ENCODE assay signal across 20 cellular contexts in genomic region chr6:35427435-35427834, GRCh38. TPM values are rescaled to one million over a fixed set of nuclear protein-coding genes. Genes with fewer than 3 reads are reported as not detected.
DNase-seq lines count a peak whose midpoint lies in the region; ATAC-seq, FAIRE-seq and TF ChIP-seq lines count a peak whose summit lies in the region.
"Had no signal": no experiment of that assay in that cellular context is flagged by ENCODE, and none has a peak within 500 bp of the region (broad histone marks: within the 10 kb centered on the region; RNA-seq: fewer than 3 reads in every experiment).

No MANE protein-coding gene starts in this region.

- TF ChIP-seq CTCF in K562 (IDR thresholded peaks at IDR 0.05 in 2 of 3, conservative IDR thresholded peaks at IDR 0.05 in 1 of 3; ENCODE audit: insufficient read depth in 2 of 3, low read depth in 1 of 3, low read length in 3 of 3) (no peak), hepatocyte (IDR thresholded peaks at IDR 0.05; ENCODE audit: poor library complexity) (no peak)

- TF ChIP-seq EP300 in K562 (IDR thresholded peaks at IDR 0.05; ENCODE audit: low read length) = no peak

- H3K27me3 Mint-ChIP-seq in activated naive CD4-positive, alpha-beta T cell treated with anti-CD3 and anti-CD28 coated beads, Interleukin-2, amount 10 ng/mL, durations not matched to agents 7 days and 5 days = no peaks in the 10 kb centered on the region
- H3K27me3 Mint-ChIP-seq in activated naive CD4-positive, alpha-beta T cell treated with anti-CD3 and anti-CD28 coated beads for 36 hours (ENCODE audit: low read depth) = no peaks in the 10 kb centered on the region

- WGBS in K562 (ENCODE audit: insufficient coverage, low coverage, missing lambda C conversion rate) = 67% methylated on average over 5 of the region's 5 CpGs
- 90% methylated on average over 5 of the region's 5 CpGs for WGBS in hepatocyte (ENCODE audit: low lambda C conversion rate, missing lambda C conversion rate)

- POLR2A ChIA-PET in K562 (lab: Yijun Ruan, JAX) = interaction anchor here (0.5 to 1.3 kb wide), 6 partner anchors 8 to 85 kb away, joined by 3 to 6 read pairs (median 3); partner anchors contain the start of genes FANCE and PPARD

- ATAC-seq in K562 (peak; percentile 26; the same call in 2 of the 3 replicates), HG03354 (IDR thresholded peaks at IDR 0.05; ENCODE audit: poor library complexity, severe bottlenecking, unreplicated experiment) (no peak)
- ATAC-seq: HCT116 had no signal

- no peaks in the 10 kb centered on the region for H3K9me1 ChIP-seq in K562 (ENCODE audit: control insufficient read depth, insufficient read depth, low read length)

- H3K4me1 Mint-ChIP-seq in activated naive CD4-positive, alpha-beta T cell treated with anti-CD3 and anti-CD28 coated beads, Interleukin-2, amount 10 ng/mL, durations not matched to agents 7 days and 5 days = peaks cover 9% of the 10 kb centered on the region
- no peaks in the 10 kb centered on the region for H3K4me1 Mint-ChIP-seq in activated naive CD4-positive, alpha-beta T cell treated with anti-CD3 and anti-CD28 coated beads for 36 hours (ENCODE audit: low read depth)

- H3K36me3 Mint-ChIP-seq in activated naive CD4-positive, alpha-beta T cell treated with anti-CD3 and anti-CD28 coated beads, Interleukin-2, amount 10 ng/mL, durations not matched to agents 7 days and 5 days = peaks cover 40% of the 10 kb centered on the region
- H3K36me3 Mint-ChIP-seq in activated naive CD4-positive, alpha-beta T cell treated with anti-CD3 and anti-CD28 coated beads for 36 hours (ENCODE audit: low read depth) = peaks cover 28% of the 10 kb centered on the region

- H3K4me3 Mint-ChIP-seq in activated naive CD4-positive, alpha-beta T cell treated with anti-CD3 and anti-CD28 coated beads, Interleukin-2, amount 10 ng/mL, durations not matched to agents 7 days and 5 days = no peak overlapping the region
- no peak overlapping the region for H3K4me3 Mint-ChIP-seq in activated naive CD4-positive, alpha-beta T cell treated with anti-CD3 and anti-CD28 coated beads for 36 hours
- H3K4me3 Mint-ChIP-seq: CD14-positive monocyte had no signal

- H4K20me1 ChIP-seq in K562 (replicated peaks; ENCODE audit: control insufficient read depth, insufficient read depth, low read length) (no peaks in the 10 kb centered on the region), hepatocyte (ENCODE audit: insufficient read depth, poor library complexity, severe bottlenecking) (no peaks in the 10 kb centered on the region)

- TF ChIP-seq POLR2A in K562 (conservative IDR thresholded peaks at IDR 0.05) = no peak

- H3K9me2 ChIP-seq in hepatocyte (replicated peaks; ENCODE audit: insufficient read depth) = no peaks in the 10 kb centered on the region

- TF ChIP-seq RAD21 in K562 (CRISPR knock-in tag; conservative IDR thresholded peaks at IDR 0.05 in 1 of 2, IDR thresholded peaks at IDR 0.05 in 1 of 2) = no peak

- FAIRE-seq in K562 (lab: Jason Lieb, UNC) (no peak), HTR-8/SVneo (lab: Jason Lieb, UNC) (no peak)
- FAIRE-seq: GM18507 had no signal

- peaks cover 5% of the 10 kb centered on the region; the same call in 1 of the 3 replicates for H3K36me3 ChIP-seq in K562 (ENCODE audit: control insufficient read depth, insufficient read depth, low read length)
- H3K36me3 ChIP-seq in hepatocyte (replicated peaks; ENCODE audit: insufficient read depth, low read depth) = no peaks in the 10 kb centered on the region

- H3K27ac Mint-ChIP-seq in activated naive CD4-positive, alpha-beta T cell treated with anti-CD3 and anti-CD28 coated beads, Interleukin-2, amount 10 ng/mL, durations not matched to agents 7 days and 5 days = peak overlapping the region; percentile 58
- no peak overlapping the region for H3K27ac Mint-ChIP-seq in activated naive CD4-positive, alpha-beta T cell treated with anti-CD3 and anti-CD28 coated beads for 36 hours

- H3K79me2 ChIP-seq in K562 (ENCODE audit: control insufficient read depth, insufficient read depth, low read length) = no peaks in the 10 kb centered on the region
- no peaks in the 10 kb centered on the region for H3K79me2 ChIP-seq in hepatocyte

- H3K9me3 Mint-ChIP-seq in activated naive CD4-positive, alpha-beta T cell treated with anti-CD3 and anti-CD28 coated beads, Interleukin-2, amount 10 ng/mL, durations not matched to agents 7 days and 5 days = peaks cover 19% of the 10 kb centered on the region
- H3K9me3 Mint-ChIP-seq in activated naive CD4-positive, alpha-beta T cell treated with anti-CD3 and anti-CD28 coated beads for 36 hours = peaks cover 16% of the 10 kb centered on the region

- no peak for DNase-seq in activated naive CD4-positive, alpha-beta T cell treated with anti-CD3 and anti-CD28 coated beads, Interleukin-2, amount 10 ng/mL, durations not matched to agents 7 days and 5 days
- DNase-seq in activated naive CD4-positive, alpha-beta T cell treated with anti-CD3 and anti-CD28 coated beads for 36 hours = no peak
- DNase-seq in K562 (ENCODE audit: extremely low read depth in 1 of 4, low spot score in 3 of 4) (no peak), hepatocyte (ENCODE audit: low spot score) (no peak), DMS114 treated with DMSO at 0.1 percent for 48 hours (lab: John Stamatoyannopoulos, UW; ENCODE audit: unreplicated experiment) (no peak), HTR-8/SVneo (ENCODE audit: insufficient read length, low spot score) (no peak)
- DNase-seq in activated CD8-positive, alpha-beta memory T cell treated with anti-CD3 and anti-CD28 coated beads, Interleukin-2, amount 50 U/mL, for 4 hours = no peak
- DNase-seq: 8988T, COR-L47, NCI-H1105, NCI-H1930, NCI-H510A, NCI-H82, Peyer's patch, SHP77 treated with DMSO at 0.1 percent for 48 hours had no signal

- H3K27ac ChIP-seq in K562 (ENCODE audit: extremely low read depth, low read depth, low read length) = no peak overlapping the region
- peak overlapping the region; percentile 52 for H3K27ac ChIP-seq in hepatocyte
- H3K27ac ChIP-seq: Peyer's patch had no signal

- H3K27me3 ChIP-seq in K562 (ENCODE audit: control insufficient read depth in 2 of 2, insufficient read depth in 2 of 2, low read length in 2 of 2) = peaks cover 0 to 3% of the 10 kb centered on the region in 2 experiments; a peak in 1 of 5 replicates
- no peaks in the 10 kb centered on the region for H3K27me3 ChIP-seq in hepatocyte
- H3K27me3 ChIP-seq: MG63, Peyer's patch had no signal

- H3K9me3 ChIP-seq in K562 (replicated peaks; ENCODE audit: control insufficient read depth, insufficient read depth, low read depth, low read length) (peaks cover 16% of the 10 kb centered on the region; the same call in 1 of the 2 replicates), hepatocyte (ENCODE audit: low read depth) (no peaks in the 10 kb centered on the region)

- H3K4me1 ChIP-seq in K562 (replicated peaks in 1 of 2; ENCODE audit: control insufficient read depth in 2 of 2, insufficient read depth in 2 of 2, low read length in 2 of 2) (peaks cover 0 to 11% of the 10 kb centered on the region in 2 experiments; a peak in 2 of 5 replicates), hepatocyte (ENCODE audit: insufficient read depth) (peaks cover 33% of the 10 kb centered on the region)

- H3K9ac ChIP-seq in K562 (ENCODE audit: insufficient read depth in 1 of 2, low read depth in 2 of 2, low read length in 2 of 2) = no peak overlapping the region

- H2AFZ ChIP-seq in K562 (ENCODE audit: low read depth, low read length) (no peak overlapping the region), hepatocyte (no peak overlapping the region)

- CTCF ChIA-PET in activated naive CD4-positive, alpha-beta T cell treated with anti-CD3 and anti-CD28 coated beads, Interleukin-2, amount 10 ng/mL, durations not matched to agents 7 days and 5 days (lab: Charles Lee) = interaction anchor here (1.0 to 1.3 kb wide), 2 partner anchors 9 to 22 kb away, joined by 3 read pairs; no protein-coding TSS in a partner anchor
- CTCF ChIA-PET in activated naive CD4-positive, alpha-beta T cell treated with anti-CD3 and anti-CD28 coated beads for 36 hours (lab: Charles Lee) = interaction anchor here (0.8 to 2.8 kb wide), 3 partner anchors 9 to 220 kb away, joined by 3 to 8 read pairs (median 3); no protein-coding TSS in a partner anchor
- CTCF ChIA-PET in K562 (lab: Yijun Ruan, JAX; ENCODE audit: low intra/inter-chr PET ratio) = no interaction called here

- H3K4me3 ChIP-seq in K562 = no peak overlapping the region
- no peak overlapping the region for H3K4me3 ChIP-seq in hepatocyte
- H3K4me3 ChIP-seq: MG63, Peyer's patch had no signal

- intact Hi-C loops in activated naive CD4-positive, alpha-beta T cell treated with anti-CD3 and anti-CD28 coated beads for 36 hours (cut with micrococcal nuclease) = no loop called here
- intact Hi-C loops in K562 (cut with micrococcal nuclease) = no loop called here

- in situ Hi-C loops in K562 (cut with MboI) = no loop called here

- H3K4me2 ChIP-seq in K562 (ENCODE audit: insufficient read depth, low read length) = no peak overlapping the region
- no peak overlapping the region for H3K4me2 ChIP-seq in hepatocyte

- BruUV-seq in K562 (replicated peaks; lab: Mats Ljungman, UMichigan) = no TSS peak

RNA-seq across cellular contexts. Expression of gene FANCE, which starts 24.7 kb away (rescaled TPM):
- total RNA-seq in activated naive CD4-positive, alpha-beta T cell treated with anti-CD3 and anti-CD28 coated beads for 36 hours = 10 to 100 TPM; 16.3 TPM
- total RNA-seq in K562 (2011; cell fraction: chromatin; rRNA removed; ENCODE audit: low replicate concordance) = 16.1 and 26.5 TPM in 2 replicates
- total RNA-seq in K562 (2011; cell fraction: nucleolus; rRNA removed) = 19.5 and 21.1 TPM in 2 replicates
- total RNA-seq in K562 (2011; cell fraction: nucleoplasm; rRNA removed) = 16.1 and 16.4 TPM in 2 replicates
- 26.7 and 30.2 TPM in 2 replicates for total RNA-seq in K562 (2014; rRNA removed)
- 16.1 and 16.8 TPM in 2 replicates for total RNA-seq in K562 (2014; rRNA removed; fragmentation: Illumina TruSeq; extraction: Trizol)
- total RNA-seq in K562 (2015; rRNA removed; fragmentation: Illumina TruSeq; extraction: Trizol) = 14.5 and 14.8 TPM in 2 replicates
- total RNA-seq in K562 (2021) = 23.7 and 26.1 TPM in 2 replicates
- polyA plus RNA-seq in K562 (2011; rRNA removed) = 17.0 and 20.4 TPM in 2 replicates
- 19.3 and 22.3 TPM in 2 replicates for polyA plus RNA-seq in K562 (2011; cell fraction: cytosol; rRNA removed)
- 18.2 and 22.0 TPM in 2 replicates for polyA plus RNA-seq in K562 (2011; cell fraction: nucleus; rRNA removed)
- polyA plus RNA-seq in K562 (2012) = 13.1 and 18.0 TPM in 2 replicates
- 17.3 and 18.3 TPM in 2 replicates for polyA plus RNA-seq in K562 (2014; fragmentation: Illumina TruSeq; extraction: Trizol)
- polyA plus RNA-seq in K562 (2014; fragmentation: Nextera tagmentation; extraction: Ambion mirVana) = 1 to 10 TPM; 5.7 to 5.9 TPM
- polyA plus RNA-seq in K562 (2014; rRNA removed) = 17.2 and 20.4 TPM in 2 replicates
- 14.5 and 16.4 TPM in 2 replicates for polyA minus RNA-seq in K562 (2011; rRNA and poly(A)+ RNA removed)
- 12.4 and 15.0 TPM in 2 replicates for polyA minus RNA-seq in K562 (2011; cell fraction: cytosol; rRNA and poly(A)+ RNA removed)
- 4.8 and 6.6 TPM in 2 replicates for polyA minus RNA-seq in K562 (2011; cell fraction: nucleus; rRNA and poly(A)+ RNA removed)
- total RNA-seq in hepatocyte = 8.7 and 9.0 TPM in 2 replicates
- polyA plus RNA-seq in hepatocyte = 3.7 and 4.1 TPM in 2 replicates

RNA-seq across cellular contexts. Expression of gene RPL10A, which starts 40.8 kb away (rescaled TPM):
- total RNA-seq in activated naive CD4-positive, alpha-beta T cell treated with anti-CD3 and anti-CD28 coated beads for 36 hours = 1,000 to 10,000 TPM; 2,437 to 2,507 TPM
- 362 and 601 TPM in 2 replicates for total RNA-seq in K562 (2011; cell fraction: chromatin; rRNA removed; ENCODE audit: low replicate concordance)
- 935 and 968 TPM in 2 replicates for total RNA-seq in K562 (2011; cell fraction: nucleolus; rRNA removed)
- 800 and 1,320 TPM in 2 replicates for total RNA-seq in K562 (2011; cell fraction: nucleoplasm; rRNA removed)
- 2,223 and 2,318 TPM in 2 replicates for total RNA-seq in K562 (2014; rRNA removed)
- total RNA-seq in K562 (2014; rRNA removed; fragmentation: Illumina TruSeq; extraction: Trizol) = 1,978 and 2,020 TPM in 2 replicates
- total RNA-seq in K562 (2015; rRNA removed; fragmentation: Illumina TruSeq; extraction: Trizol) = 1,939 and 1,940 TPM in 2 replicates
- 1,856 and 1,978 TPM in 2 replicates for total RNA-seq in K562 (2021)
- polyA plus RNA-seq in K562 (2011; rRNA removed) = 3,124 and 3,130 TPM in 2 replicates
- polyA plus RNA-seq in K562 (2011; cell fraction: cytosol; rRNA removed) = 2,866 and 3,308 TPM in 2 replicates
- 2,021 and 2,231 TPM in 2 replicates for polyA plus RNA-seq in K562 (2011; cell fraction: nucleus; rRNA removed)
- 2,102 and 3,298 TPM in 2 replicates for polyA plus RNA-seq in K562 (2012)
- polyA plus RNA-seq in K562 (2014; fragmentation: Illumina TruSeq; extraction: Trizol) = 2,585 and 3,193 TPM in 2 replicates
- 1,000 to 10,000 TPM; 1,589 to 2,116 TPM for polyA plus RNA-seq in K562 (2014; fragmentation: Nextera tagmentation; extraction: Ambion mirVana)
- 2,844 and 3,237 TPM in 2 replicates for polyA plus RNA-seq in K562 (2014; rRNA removed)
- 1,756 and 1,900 TPM in 2 replicates for polyA minus RNA-seq in K562 (2011; rRNA and poly(A)+ RNA removed)
- 874 and 913 TPM in 2 replicates for polyA minus RNA-seq in K562 (2011; cell fraction: cytosol; rRNA and poly(A)+ RNA removed)
- polyA minus RNA-seq in K562 (2011; cell fraction: nucleus; rRNA and poly(A)+ RNA removed) = 342 and 506 TPM in 2 replicates
- 1,102 and 1,276 TPM in 2 replicates for total RNA-seq in hepatocyte
- 305 and 308 TPM in 2 replicates for polyA plus RNA-seq in hepatocyte
